Comparison of ENCODE assay signal across 14 cellular contexts in genomic region chr6:89954721-89955148, GRCh38.
DNase-seq lines count a peak whose midpoint lies in the region; ATAC-seq and TF ChIP-seq lines count a peak whose summit lies in the region.
"Had no signal": no experiment of that assay in that cellular context is flagged by ENCODE, and none has a peak within 500 bp of the region (broad histone marks: within the 10 kb centered on the region; RNA-seq: fewer than 3 reads in every experiment).

No MANE protein-coding gene starts in this region.

- DNase-seq in activated naive CD4-positive, alpha-beta T cell treated with Interleukin-2 at 50 U/mL for 16 hours: no peak
- DNase-seq in epithelial cell of prostate (ENCODE audit: low read depth, low spot score) (no peak), type B pancreatic cell (ENCODE audit: extremely low spot score, unreplicated experiment) (no peak), cortex of kidney (lab: John Stamatoyannopoulos, UW) (no peak), SHP77 treated with DMSO at 0.1 percent for 48 hours (lab: John Stamatoyannopoulos, UW) (no peak)
- DNase-seq: DMS153; H7; NCI-H2107; stimulated activated CD4-positive, alpha-beta T cell treated with anti-CD3 and anti-CD28 coated beads, Interleukin-15, amount 100 ng/mL, for 24 hours had no signal

- no peaks in the 10 kb centered on the region for H3K27me3 Mint-ChIP-seq in activated naive CD4-positive, alpha-beta T cell treated with anti-CD3 and anti-CD28 coated beads, Interleukin-2, amount 50 U/mL, for 24 hours
- H3K27me3 Mint-ChIP-seq in T-helper 1 cell treated with Interleukin-12 subunit alpha and Interleukin-12 subunit beta and Interleukin-4 antibody, amounts not matched to agents 30 μg/mL and 1 μg/mL, for 36 hours (ENCODE audit: low read depth): no peaks in the 10 kb centered on the region
- H3K27me3 Mint-ChIP-seq in type B pancreatic cell: no peaks in the 10 kb centered on the region

- TF ChIP-seq CTCF in type B pancreatic cell (conservative IDR thresholded peaks at IDR 0.05): no peak

- peaks cover 28% of the 10 kb centered on the region for H3K36me3 Mint-ChIP-seq in activated naive CD4-positive, alpha-beta T cell treated with anti-CD3 and anti-CD28 coated beads, Interleukin-2, amount 50 U/mL, for 24 hours
- peaks cover 15% of the 10 kb centered on the region for H3K36me3 Mint-ChIP-seq in T-helper 1 cell treated with Interleukin-12 subunit alpha and Interleukin-12 subunit beta and Interleukin-4 antibody, amounts not matched to agents 30 μg/mL and 1 μg/mL, for 36 hours (ENCODE audit: low read depth)
- H3K36me3 Mint-ChIP-seq in type B pancreatic cell: peaks cover 14% of the 10 kb centered on the region

- no peak for ATAC-seq in HG03280 (IDR thresholded peaks at IDR 0.05; ENCODE audit: unreplicated experiment)

- no peaks in the 10 kb centered on the region for H3K9me3 Mint-ChIP-seq in activated naive CD4-positive, alpha-beta T cell treated with anti-CD3 and anti-CD28 coated beads, Interleukin-2, amount 50 U/mL, for 24 hours
- H3K9me3 Mint-ChIP-seq in T-helper 1 cell treated with Interleukin-12 subunit alpha and Interleukin-12 subunit beta and Interleukin-4 antibody, amounts not matched to agents 30 μg/mL and 1 μg/mL, for 36 hours: no peaks in the 10 kb centered on the region
- H3K9me3 Mint-ChIP-seq in type B pancreatic cell: no peaks in the 10 kb centered on the region

- H3K4me1 Mint-ChIP-seq in activated naive CD4-positive, alpha-beta T cell treated with anti-CD3 and anti-CD28 coated beads, Interleukin-2, amount 50 U/mL, for 24 hours: peaks cover 87% of the 10 kb centered on the region
- peaks cover 45% of the 10 kb centered on the region for H3K4me1 Mint-ChIP-seq in T-helper 1 cell treated with Interleukin-12 subunit alpha and Interleukin-12 subunit beta and Interleukin-4 antibody, amounts not matched to agents 30 μg/mL and 1 μg/mL, for 36 hours (ENCODE audit: low read depth)
- H3K4me1 Mint-ChIP-seq in type B pancreatic cell (ENCODE audit: unreplicated experiment): peaks cover 27% of the 10 kb centered on the region

- H3K27ac Mint-ChIP-seq in activated naive CD4-positive, alpha-beta T cell treated with anti-CD3 and anti-CD28 coated beads, Interleukin-2, amount 50 U/mL, for 24 hours: peak overlapping the region; percentile 82
- H3K27ac Mint-ChIP-seq in T-helper 1 cell treated with Interleukin-12 subunit alpha and Interleukin-12 subunit beta and Interleukin-4 antibody, amounts not matched to agents 30 μg/mL and 1 μg/mL, for 36 hours: peak overlapping the region; percentile 61
- peak overlapping the region; percentile 66 for H3K27ac Mint-ChIP-seq in type B pancreatic cell

- peak overlapping the region; percentile 27 for H3K4me3 Mint-ChIP-seq in activated naive CD4-positive, alpha-beta T cell treated with anti-CD3 and anti-CD28 coated beads, Interleukin-2, amount 50 U/mL, for 24 hours
- H3K4me3 Mint-ChIP-seq in T-helper 1 cell treated with Interleukin-12 subunit alpha and Interleukin-12 subunit beta and Interleukin-4 antibody, amounts not matched to agents 30 μg/mL and 1 μg/mL, for 36 hours: peak overlapping the region; percentile 32
- H3K4me3 Mint-ChIP-seq in type B pancreatic cell: no peak overlapping the region

- peak overlapping the region; percentile 7 for H3K27ac ChIP-seq in epithelial cell of prostate
- H3K27ac ChIP-seq: HL-60, tibial nerve had no signal
